In the genomic region with DNA sequence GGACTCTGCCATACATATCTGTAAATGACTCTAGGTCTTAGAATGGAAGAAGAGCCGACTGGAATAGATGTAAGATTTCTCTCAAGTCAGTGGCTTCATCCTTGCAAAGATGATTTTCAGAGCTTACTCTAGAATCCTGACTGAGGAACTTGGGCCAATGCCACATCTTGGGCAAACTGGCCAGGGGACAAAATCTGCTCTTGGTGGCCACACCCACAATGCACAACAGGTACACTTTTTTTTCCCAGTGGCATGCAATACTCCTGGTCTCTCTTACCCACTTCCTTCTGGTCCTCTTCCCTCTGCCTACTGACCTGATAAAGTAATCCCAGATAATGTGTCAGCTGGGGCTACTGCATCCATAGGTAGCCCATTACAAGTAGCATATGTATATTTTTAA, we compare ENCODE assay signal across 19 cellular contexts. TPM values are rescaled to one million over a fixed set of nuclear protein-coding genes. Genes with fewer than 3 reads are reported as not detected.
DNase-seq lines count a peak whose midpoint lies in the region; ATAC-seq and TF ChIP-seq lines count a peak whose summit lies in the region.
"Had no signal": no experiment of that assay in that cellular context is flagged by ENCODE, and none has a peak within 500 bp of the region (broad histone marks: within the 10 kb centered on the region; RNA-seq: fewer than 3 reads in every experiment).

No MANE protein-coding gene starts in this region.

- no peak overlapping the region for H3K4me2 ChIP-seq in mesenchymal stem cell (ENCODE audit: low read length, poor library complexity, severe bottlenecking)
- H3K4me2 ChIP-seq: BLaER1 treated with 17β-estradiol and CSF1 and Interleukin-3, amounts not matched to agents 10 nM and 100 nM; GM23338 had no signal

- no peak overlapping the region for H3K4ac ChIP-seq in mesenchymal stem cell (ENCODE audit: low read depth in 1 of 2, low read length in 2 of 2)

- no peak overlapping the region for H3K14ac ChIP-seq in mesenchymal stem cell (ENCODE audit: low read length in 2 of 2)

- H2BK15ac ChIP-seq in mesenchymal stem cell (ENCODE audit: low read depth, poor library complexity, severe bottlenecking) = no peak overlapping the region

- intact Hi-C loops in heart right ventricle (cut with DNase I) (no loop called here), Right ventricle myocardium inferior (cut with DNase I) (no loop called here), left colon (cut with DNase I, micrococcal nuclease) (no loop called here), thyroid gland (cut with DNase I) (no loop called here), breast epithelium (cut with DNase I; ENCODE audit: low total_unique reads) (no loop called here)

- no peak overlapping the region for H4K8ac ChIP-seq in mesenchymal stem cell (ENCODE audit: low read length)

- H2BK5ac ChIP-seq in mesenchymal stem cell (ENCODE audit: low read depth, low read length, poor library complexity, severe bottlenecking) = no peak overlapping the region

- no peaks in the 10 kb centered on the region for H3K79me1 ChIP-seq in mesenchymal stem cell (replicated peaks; ENCODE audit: low read length, poor library complexity, severe bottlenecking)

- peak overlapping the region in 7 of 10 donors; percentile 12 to 87 (median 67) for H3K27ac ChIP-seq in heart right ventricle
- no peak overlapping the region for H3K27ac ChIP-seq in thyroid gland
- no peak overlapping the region for H3K27ac ChIP-seq in breast epithelium
- no peak overlapping the region for H3K27ac ChIP-seq in mesenchymal stem cell (ENCODE audit: low read length, poor library complexity, severe bottlenecking)
- H3K27ac ChIP-seq: BLaER1 treated with 17β-estradiol and CSF1 and Interleukin-3, amounts not matched to agents 10 nM and 100 nM; HL-60 had no signal

- no peak overlapping the region for H4K91ac ChIP-seq in mesenchymal stem cell (ENCODE audit: low read length)

- no peak for TF ChIP-seq CTCF in heart right ventricle (IDR thresholded peaks at IDR 0.05)
- TF ChIP-seq CTCF in thyroid gland (IDR thresholded peaks at IDR 0.05) = no peak
- TF ChIP-seq CTCF in breast epithelium (IDR thresholded peaks at IDR 0.05) = no peak

- H3K36me3 ChIP-seq in heart right ventricle = peaks cover 0 to 23% (median 0%) of the 10 kb centered on the region in 9 donors
- H3K36me3 ChIP-seq in thyroid gland = no peaks in the 10 kb centered on the region
- H3K36me3 ChIP-seq in breast epithelium = no peaks in the 10 kb centered on the region
- no peaks in the 10 kb centered on the region for H3K36me3 ChIP-seq in mesenchymal stem cell (ENCODE audit: control insufficient read depth in 1 of 2, insufficient read depth in 2 of 2, low read depth in 1 of 2, low read length in 2 of 2)
- H3K36me3 ChIP-seq: BLaER1 treated with 17β-estradiol and CSF1 and Interleukin-3, amounts not matched to agents 10 nM and 100 nM had no signal

- DNase-seq in heart right ventricle (no peak), Right ventricle myocardium inferior (ENCODE audit: missing footprints) (no peak), left colon (peak in 1 of 2 donors; percentile 51), mucosa of gallbladder (ENCODE audit: low spot score) (peak; percentile 58), thyroid gland (peak; percentile 59 to 73), breast epithelium (ENCODE audit: low spot score in 2 of 2) (no peak), mesenchymal stem cell (no peak), cerebellar cortex (ENCODE audit: low spot score) (no peak)
- DNase-seq: 8988T; Calu3; CD8-positive, alpha-beta T cell; GF-D8; HCEC 1CT had no signal

- 79 to 85% methylated on average over 1 of the region's 1 CpG for WGBS in heart right ventricle, 2 donors
- 92 to 97% methylated on average over 1 of the region's 1 CpG for WGBS in thyroid gland, 2 donors
- WGBS in mesenchymal stem cell = 56% methylated on average over 1 of the region's 1 CpG

- ATAC-seq in heart right ventricle (no peak), Right ventricle myocardium inferior (no peak), left colon (peak; percentile 77)
- ATAC-seq: CD8-positive, alpha-beta T cell; GM23338 had no signal

- H2BK12ac ChIP-seq in mesenchymal stem cell (ENCODE audit: low read length in 2 of 2) = no peak overlapping the region

- H3K23ac ChIP-seq in mesenchymal stem cell (ENCODE audit: low read length in 2 of 2) = no peak overlapping the region

- peaks cover 11 to 93% (median 77%) of the 10 kb centered on the region in 9 donors for H3K4me1 ChIP-seq in heart right ventricle
- peaks cover 18 to 21% of the 10 kb centered on the region in 2 donors for H3K4me1 ChIP-seq in thyroid gland
- H3K4me1 ChIP-seq in breast epithelium = no peaks in the 10 kb centered on the region
- H3K4me1 ChIP-seq in mesenchymal stem cell (ENCODE audit: control insufficient read depth, insufficient read depth, low read depth, low read length) = no peaks in the 10 kb centered on the region
- H3K4me1 ChIP-seq: BLaER1 treated with 17β-estradiol and CSF1 and Interleukin-3, amounts not matched to agents 10 nM and 100 nM had no signal

- TF ChIP-seq POLR2A in thyroid gland (IDR thresholded peaks at IDR 0.05) = no peak
- TF ChIP-seq POLR2A in breast epithelium (IDR thresholded peaks at IDR 0.05) = no peak

- no peak overlapping the region for H3K18ac ChIP-seq in mesenchymal stem cell (ENCODE audit: low read depth in 1 of 2, low read length in 2 of 2)

- H3K4me3 ChIP-seq in heart right ventricle (no peak overlapping the region), thyroid gland (replicated peaks in 1 of 3) (no peak overlapping the region), breast epithelium (no peak overlapping the region), mesenchymal stem cell (ENCODE audit: insufficient read depth in 1 of 2, low read depth in 1 of 2, low read length in 2 of 2) (no peak overlapping the region)
- H3K4me3 ChIP-seq: BLaER1 treated with 17β-estradiol and CSF1 and Interleukin-3, amounts not matched to agents 10 nM and 100 nM; GM23338 had no signal

- H2AK5ac ChIP-seq in mesenchymal stem cell (ENCODE audit: low read length, severe bottlenecking) = no peak overlapping the region

- H2AFZ ChIP-seq in mesenchymal stem cell (ENCODE audit: low read depth, low read length) = no peak overlapping the region
- H2AFZ ChIP-seq: GM23338 had no signal

- no peak overlapping the region for H2BK120ac ChIP-seq in mesenchymal stem cell (ENCODE audit: low read depth, low read length)

- H3K9me3 ChIP-seq in heart right ventricle (no peaks in the 10 kb centered on the region), thyroid gland (no peaks in the 10 kb centered on the region), breast epithelium (no peaks in the 10 kb centered on the region), mesenchymal stem cell (ENCODE audit: control insufficient read depth, low read length) (no peaks in the 10 kb centered on the region)
- H3K9me3 ChIP-seq: BLaER1 treated with 17β-estradiol and CSF1 and Interleukin-3, amounts not matched to agents 10 nM and 100 nM had no signal

- H3K27me3 ChIP-seq in heart right ventricle = no peaks in the 10 kb centered on the region
- no peaks in the 10 kb centered on the region for H3K27me3 ChIP-seq in thyroid gland
- H3K27me3 ChIP-seq in breast epithelium = no peaks in the 10 kb centered on the region
- H3K27me3 ChIP-seq in mesenchymal stem cell (ENCODE audit: control insufficient read depth in 1 of 2, insufficient read depth in 1 of 2, low read length in 2 of 2) = peaks cover 25 to 31% of the 10 kb centered on the region in 2 experiments
- H3K27me3 ChIP-seq: BLaER1 treated with 17β-estradiol and CSF1 and Interleukin-3, amounts not matched to agents 10 nM and 100 nM had no signal

- no peak overlapping the region for H3K9ac ChIP-seq in mesenchymal stem cell (ENCODE audit: low read length)
- H3K9ac ChIP-seq: BLaER1 treated with 17β-estradiol and CSF1 and Interleukin-3, amounts not matched to agents 10 nM and 100 nM had no signal

RNA-seq across cellular contexts. Expression of a gene that starts 13.4 kb away (rescaled TPM):
- total RNA-seq in heart right ventricle (100 to 1,000 TPM; 263 to 372 (median 332) TPM), Right ventricle myocardium inferior (312 TPM), left colon (100 to 1,000 TPM; 170 to 205 TPM), mucosa of gallbladder (27.6 TPM), thyroid gland (10 to 100 TPM; 10.5 to 15.5 (median 11.7) TPM), breast epithelium (1 to 10 TPM; 3.4 to 5.4 (median 4.9) TPM)
- polyA plus RNA-seq in heart right ventricle = 10 to 100 TPM; 28.1 to 53.6 TPM
- polyA plus RNA-seq in mesenchymal stem cell (2013, experiment 1 of 2) = not detected
- 0.01 TPM for polyA plus RNA-seq in mesenchymal stem cell (2013, experiment 2 of 2)
- total RNA-seq: A673, GM23338, HT1080 had no signal
- polyA plus RNA-seq: AG04450 had no signal

Comparison
In these comparisons a context has a peak if more than half of its experiments do, and no peak if none do; other contexts are left out.
1. DNase-seq: peak in mucosa of gallbladder (single experiment) and thyroid gland (2 of 2); none in heart right ventricle (0 of 2), Right ventricle myocardium inferior (single experiment), breast epithelium (0 of 2), mesenchymal stem cell (single experiment) and cerebellar cortex (single experiment).
2. H3K27ac ChIP-seq: peak in heart right ventricle (7 of 10); none in thyroid gland (0 of 3), breast epithelium (0 of 2) and mesenchymal stem cell (single experiment).